8 cellular contexts compared by ENCODE assay signal in genomic region chr1:88892146-88892877, GRCh38. TPM values are rescaled to one million over a fixed set of nuclear protein-coding genes. Genes with fewer than 3 reads are reported as not detected.
DNase-seq lines count a peak whose midpoint lies in the region; ATAC-seq, FAIRE-seq and TF ChIP-seq lines count a peak whose summit lies in the region.

No MANE protein-coding gene starts in this region.

- DNase-seq in COR-L47 (lab: John Stamatoyannopoulos, UW) (peak; percentile 87), SK-MEL-5 (ENCODE audit: low read depth, low spot score) (peak; percentile 84), osteocyte (ENCODE audit: extremely low spot score, unreplicated experiment) (no peak), NCI-H2171 treated with DMSO at 0.1 percent for 48 hours (lab: John Stamatoyannopoulos, UW) (no peak), frontal cortex (ENCODE audit: low spot score in 2 of 2) (no peak), globus pallidus (ENCODE audit: low spot score) (no peak)

- H3K36me3 Mint-ChIP-seq in IgD-negative memory B cell (no peaks in the 10 kb centered on the region), osteocyte (ENCODE audit: unreplicated experiment) (no peaks in the 10 kb centered on the region)

- H3K4me3 Mint-ChIP-seq in IgD-negative memory B cell (peak overlapping the region; percentile 87 to 96 (median 95)), osteocyte (ENCODE audit: unreplicated experiment) (peak overlapping the region; percentile 98)

- H3K4me1 Mint-ChIP-seq in IgD-negative memory B cell (peaks cover 18 to 24% (median 20%) of the 10 kb centered on the region in 3 donors), osteocyte (ENCODE audit: unreplicated experiment) (peaks cover 27% of the 10 kb centered on the region)

- TF ChIP-seq CTCF in osteocyte (IDR thresholded peaks at IDR 0.05): no peak

- H3K27ac Mint-ChIP-seq in IgD-negative memory B cell (peak overlapping the region; percentile 83 to 96 (median 88)), osteocyte (ENCODE audit: unreplicated experiment) (peak overlapping the region; percentile 97)

- H3K9me3 Mint-ChIP-seq in IgD-negative memory B cell (no peaks in the 10 kb centered on the region), osteocyte (ENCODE audit: unreplicated experiment) (no peaks in the 10 kb centered on the region)

- FAIRE-seq in frontal cortex (lab: Jason Lieb, UNC): no peak

- ATAC-seq in esophagus mucosa: peak; percentile 38

- in situ Hi-C loops in SK-MEL-5 (cut with HindIII; ENCODE audit: low pct_unique_long_range_greater_than_20kb, low sequenced_read_pairs): no loop called here

- H3K27me3 Mint-ChIP-seq in IgD-negative memory B cell (no peaks in the 10 kb centered on the region), osteocyte (ENCODE audit: unreplicated experiment) (peaks cover 8% of the 10 kb centered on the region)

RNA-seq across cellular contexts. Expression of gene GTF2B, which starts 0.9 kb away (rescaled TPM):
- 56.5 TPM for polyA plus RNA-seq in IgD-negative memory B cell
- total RNA-seq in SK-MEL-5 (2014; rRNA removed; shearing (Covaris generic)): 76.4 and 78.1 TPM in 2 replicates
- polyA plus RNA-seq in SK-MEL-5 (2015; cell fraction: cytosol; rRNA removed): 33.1 and 34.8 TPM in 2 replicates
- 22.1 and 28.8 TPM in 2 replicates for polyA plus RNA-seq in SK-MEL-5 (2015; cell fraction: nucleus; rRNA removed)
- total RNA-seq in esophagus mucosa: 15.4 TPM
- 25.5 and 27.3 TPM in 2 replicates for total RNA-seq in osteocyte
- total RNA-seq in frontal cortex: 79.1 TPM

Comparison
In these comparisons a context has a peak if more than half of its experiments do, and no peak if none do; other contexts are left out.
1. DNase-seq: peak in COR-L47 (single experiment) and SK-MEL-5 (single experiment); none in osteocyte (single experiment), NCI-H2171 treated with DMSO at 0.1 percent for 48 hours (single experiment), frontal cortex (0 of 2) and globus pallidus (single experiment).